ENCODE assay signal across 20 cellular contexts in the genomic region with DNA sequence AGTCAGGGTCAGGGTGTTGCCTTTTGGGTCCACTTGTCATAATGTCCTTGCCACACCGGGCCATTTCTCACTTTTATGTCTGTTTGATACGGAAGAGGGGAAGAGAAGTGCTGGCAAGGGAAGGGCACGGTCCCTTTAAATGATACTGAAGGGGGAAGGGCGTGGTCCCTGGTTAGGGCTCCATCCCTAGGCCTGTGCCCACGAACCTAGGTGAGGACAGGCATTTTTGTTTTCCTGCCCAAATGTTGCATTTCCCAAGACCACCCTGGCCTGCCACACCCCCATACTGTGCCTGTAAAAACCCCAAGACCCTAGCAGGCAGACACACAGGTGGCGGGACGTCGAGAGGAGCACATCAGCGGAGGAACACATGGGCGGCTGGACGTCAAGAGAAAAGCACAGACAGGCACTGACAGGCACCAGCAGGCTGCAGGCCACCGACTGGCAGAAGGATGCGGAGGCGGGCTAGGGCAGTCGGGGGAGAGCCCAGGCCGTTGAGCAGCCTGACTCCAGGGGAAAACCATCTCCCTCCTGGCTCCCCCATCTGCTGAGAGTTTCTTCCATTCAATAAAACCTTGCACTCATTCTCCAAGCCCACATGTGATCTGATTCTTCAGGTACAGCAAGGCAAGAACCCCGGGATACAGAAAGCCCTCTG. TPM values are rescaled to one million over a fixed set of nuclear protein-coding genes. Genes with fewer than 3 reads are reported as not detected.
DNase-seq lines count a peak whose midpoint lies in the region; ATAC-seq and TF ChIP-seq lines count a peak whose summit lies in the region.
"Had no signal": no experiment of that assay in that cellular context is flagged by ENCODE, and none has a peak within 500 bp of the region (broad histone marks: within the 10 kb centered on the region; RNA-seq: fewer than 3 reads in every experiment).

No MANE protein-coding gene starts in this region.

- peak overlapping the region; percentile 54 for H3K4me3 Mint-ChIP-seq in endothelial cell (ENCODE audit: unreplicated experiment)
- H3K4me3 Mint-ChIP-seq in nephron progenitor cell, result no peak overlapping the region
- H3K4me3 Mint-ChIP-seq: natural killer cell treated with Interleukin-12 subunit alpha and Interleukin-12 subunit beta and Interleukin-15 and Interleukin-18, amount 100 ng/mL, for 72 hours had no signal

- no peaks in the 10 kb centered on the region for H3K27me3 ChIP-seq in BLaER1
- H3K27me3 ChIP-seq in brain microvascular endothelial cell (replicated peaks), result no peaks in the 10 kb centered on the region

- no peak overlapping the region for H3K27ac ChIP-seq in BLaER1
- H3K27ac ChIP-seq in brain microvascular endothelial cell, result no peak overlapping the region
- H3K27ac ChIP-seq: lower lobe of right lung, SK-N-MC, upper lobe of right lung had no signal

- peak; percentile 68 for DNase-seq in NCI-H345 treated with DMSO at 0.1 percent for 48 hours (lab: John Stamatoyannopoulos, UW; ENCODE audit: unreplicated experiment)
- no peak for DNase-seq in endothelial cell (ENCODE audit: low spot score)
- peak; percentile 29 for DNase-seq in nephron progenitor cell
- no peak for DNase-seq in cerebellar cortex (ENCODE audit: low spot score)
- no peak for DNase-seq in brain microvascular endothelial cell
- DNase-seq: activated CD4-positive, alpha-beta T cell treated with anti-CD3 and anti-CD28 coated beads for 48 hours; activated CD8-positive, alpha-beta memory T cell treated with anti-CD3 and anti-CD28 coated beads, Interleukin-2, amount 50 U/mL, for 4 hours; activated effector memory CD4-positive, alpha-beta T cell treated with anti-CD3 and anti-CD28 coated beads, Interleukin-2, amount 50 U/mL, for 16 hours; amygdala; lower lobe of right lung; NCI-H82; stimulated activated naive CD8-positive, alpha-beta T cell treated with anti-CD3 and anti-CD28 coated beads, Interleukin-15, Interleukin-2, amounts not matched to agents 100 U/mL and 50 U/mL, for 24 hours had no signal

- H3K4me1 ChIP-seq in BLaER1, result 0 out of 2 replicates have a peak, but pooled peaks cover 6% of the 10 kb centered on the region
- H3K4me1 ChIP-seq: lower lobe of right lung, upper lobe of right lung had no signal

- no peak overlapping the region for H3K27ac Mint-ChIP-seq in endothelial cell (ENCODE audit: unreplicated experiment)
- peak overlapping the region; percentile 44 for H3K27ac Mint-ChIP-seq in nephron progenitor cell
- H3K27ac Mint-ChIP-seq: CD14-positive monocyte; natural killer cell treated with Interleukin-12 subunit alpha and Interleukin-12 subunit beta and Interleukin-15 and Interleukin-18, amount 100 ng/mL, for 72 hours had no signal

- in situ Hi-C loops in brain microvascular endothelial cell (cut with HindIII; ENCODE audit: low pct_ligation_motif_present, low sequenced_read_pairs), result no loop called here

- H3K27me3 Mint-ChIP-seq in endothelial cell (ENCODE audit: unreplicated experiment), result peaks cover 7% of the 10 kb centered on the region
- peaks cover 19% of the 10 kb centered on the region for H3K27me3 Mint-ChIP-seq in nephron progenitor cell (ENCODE audit: low read depth, poor library complexity)

- H4K20me1 ChIP-seq in BLaER1, result no peaks in the 10 kb centered on the region

- H3K4me1 Mint-ChIP-seq in endothelial cell (ENCODE audit: unreplicated experiment) (peaks cover 39% of the 10 kb centered on the region), nephron progenitor cell (peaks cover 52% of the 10 kb centered on the region)
- H3K4me1 Mint-ChIP-seq: CD14-positive monocyte had no signal

- H3K9me3 ChIP-seq in BLaER1, result no peaks in the 10 kb centered on the region
- H3K9me3 ChIP-seq: lower lobe of right lung, upper lobe of right lung had no signal

- H3K9me3 Mint-ChIP-seq in endothelial cell (ENCODE audit: unreplicated experiment), result no peaks in the 10 kb centered on the region
- no peaks in the 10 kb centered on the region for H3K9me3 Mint-ChIP-seq in nephron progenitor cell

- ATAC-seq in GM21723 (IDR thresholded peaks at IDR 0.05; ENCODE audit: unreplicated experiment), result no peak
- ATAC-seq in HG03159 (IDR thresholded peaks at IDR 0.05; ENCODE audit: unreplicated experiment), result no peak
- ATAC-seq: natural killer cell treated with Interleukin-12 subunit alpha and Interleukin-12 subunit beta and Interleukin-15 and Interleukin-18, amount 100 ng/mL, for 72 hours; stimulated activated naive CD8-positive, alpha-beta T cell treated with anti-CD3 and anti-CD28 coated beads, Interleukin-15, Interleukin-2, amounts not matched to agents 100 U/mL and 50 U/mL, for 24 hours had no signal

- H3K36me3 ChIP-seq in BLaER1 (no peaks in the 10 kb centered on the region), brain microvascular endothelial cell (replicated peaks) (no peaks in the 10 kb centered on the region)
- H3K36me3 ChIP-seq: lower lobe of right lung, upper lobe of right lung had no signal

- H3K4me3 ChIP-seq in BLaER1, result no peak overlapping the region
- H3K4me3 ChIP-seq in brain microvascular endothelial cell (ENCODE audit: low read depth, low read length), result no peak overlapping the region
- H3K4me3 ChIP-seq: lower lobe of right lung, SK-N-MC, upper lobe of right lung had no signal

- 0 out of 2 replicates have a peak overlapping the region, but pooled peaks have one; percentile 3 for H3K4me2 ChIP-seq in BLaER1

- TF ChIP-seq CTCF in endothelial cell (IDR thresholded peaks at IDR 0.05; ENCODE audit: unreplicated experiment) (no peak), nephron progenitor cell (IDR thresholded peaks at IDR 0.05) (no peak), brain microvascular endothelial cell (IDR thresholded peaks at IDR 0.05; ENCODE audit: low read depth, low read length, missing control alignments) (no peak)

- H3K9ac ChIP-seq in BLaER1, result no peak overlapping the region

- H3K36me3 Mint-ChIP-seq in endothelial cell (ENCODE audit: low read depth, unreplicated experiment) (peaks cover 17% of the 10 kb centered on the region), nephron progenitor cell (ENCODE audit: low read depth) (no peaks in the 10 kb centered on the region)
- H3K36me3 Mint-ChIP-seq: CD14-positive monocyte; natural killer cell treated with Interleukin-12 subunit alpha and Interleukin-12 subunit beta and Interleukin-15 and Interleukin-18, amount 100 ng/mL, for 72 hours had no signal

RNA-seq across cellular contexts. Expression of gene B3GALT5, which starts 25.4 kb away (rescaled TPM):
- total RNA-seq in endothelial cell (ENCODE audit: unreplicated experiment), result 7.3 TPM
- total RNA-seq: chondrocyte; natural killer cell treated with Interleukin-12 subunit alpha and Interleukin-12 subunit beta and Interleukin-15 and Interleukin-18, amount 100 ng/mL, for 72 hours; upper lobe of right lung had no signal

Comparison
In these comparisons a context has a peak if more than half of its experiments do, and no peak if none do; other contexts are left out.
1. DNase-seq: peak in NCI-H345 treated with DMSO at 0.1 percent for 48 hours (single experiment) and nephron progenitor cell (single experiment); none in endothelial cell (single experiment), cerebellar cortex (single experiment) and brain microvascular endothelial cell (single experiment).